16 cellular contexts compared by ENCODE assay signal in genomic region chr11:19766206-19766605, GRCh38. TPM values are rescaled to one million over a fixed set of nuclear protein-coding genes. Genes with fewer than 3 reads are reported as not detected.
DNase-seq lines count a peak whose midpoint lies in the region; ATAC-seq and TF ChIP-seq lines count a peak whose summit lies in the region.
"Had no signal": no experiment of that assay in that cellular context is flagged by ENCODE, and none has a peak within 500 bp of the region (broad histone marks: within the 10 kb centered on the region; RNA-seq: fewer than 3 reads in every experiment).

No MANE protein-coding gene starts in this region.

- no peaks in the 10 kb centered on the region for H3K9me3 ChIP-seq in heart right ventricle
- no peaks in the 10 kb centered on the region for H3K9me3 ChIP-seq in sigmoid colon
- H3K9me3 ChIP-seq: SJCRH30 had no signal

- peak; percentile 32 for ATAC-seq in Right ventricle myocardium superior (ENCODE audit: poor library complexity)
- peak in 7 of 8 donors; percentile 15 to 73 (median 32) for ATAC-seq in heart right ventricle
- no peak for ATAC-seq in GM18867 (IDR thresholded peaks at IDR 0.05; ENCODE audit: unreplicated experiment)
- ATAC-seq: activated CD4-positive, alpha-beta T cell treated with anti-CD3 and anti-CD28 coated beads for 36 hours had no signal

- H3K36me3 ChIP-seq in heart right ventricle = no peaks in the 10 kb centered on the region
- no peaks in the 10 kb centered on the region for H3K36me3 ChIP-seq in sigmoid colon
- H3K36me3 ChIP-seq: SJCRH30 had no signal

- intact Hi-C loops in Right ventricle myocardium superior (cut with DNase I) = no loop called here
- intact Hi-C loops in cardiac septum (cut with DNase I) = no loop called here
- intact Hi-C loops in heart right ventricle (cut with DNase I) = no loop called here
- intact Hi-C loops in sigmoid colon (cut with DNase I) = no loop called here

- no peak overlapping the region for H3K27ac ChIP-seq in heart right ventricle
- peak overlapping the region in 3 of 4 donors; percentile 38 to 51 (median 45) for H3K27ac ChIP-seq in sigmoid colon
- H3K27ac ChIP-seq: SJCRH30 had no signal

- TF ChIP-seq CTCF in astrocyte of the spinal cord (IDR thresholded peaks at IDR 0.05; ENCODE audit: low read depth, low read length) (no peak), heart right ventricle (IDR thresholded peaks at IDR 0.05) (no peak), sigmoid colon (IDR thresholded peaks at IDR 0.05) (no peak)

- no peak for TF ChIP-seq POLR2A in sigmoid colon (IDR thresholded peaks at IDR 0.05)

- WGBS in heart right ventricle, 2 donors = 40 to 61% methylated on average over 3 of the region's 3 CpGs
- WGBS in sigmoid colon, 2 donors = 91 to 98% methylated on average over 3 of the region's 3 CpGs

- no peak overlapping the region for H3K4me3 ChIP-seq in astrocyte of the spinal cord (ENCODE audit: low read depth, low read length)
- H3K4me3 ChIP-seq in heart right ventricle = no peak overlapping the region
- no peak overlapping the region for H3K4me3 ChIP-seq in sigmoid colon
- H3K4me3 ChIP-seq: SJCRH30 had no signal

- TF ChIP-seq EP300 in sigmoid colon (IDR thresholded peaks at IDR 0.05) = no peak

- in situ Hi-C loops in astrocyte of the spinal cord (cut with HindIII; ENCODE audit: low sequenced_read_pairs) = no loop called here

- no peak for DNase-seq in Right ventricle myocardium superior
- DNase-seq in cardiac septum (ENCODE audit: low spot score) = no peak
- peak; percentile 32 for DNase-seq in astrocyte of the spinal cord (ENCODE audit: low read depth, low spot score)
- DNase-seq in heart right ventricle = no peak
- no peak for DNase-seq in sigmoid colon
- DNase-seq in A172 (ENCODE audit: low spot score) = no peak
- DNase-seq in mesenteric fat pad (ENCODE audit: low spot score) = no peak
- DNase-seq: activated CD4-positive, alpha-beta T cell treated with anti-CD3 and anti-CD28 coated beads for 36 hours; activated CD8-positive, alpha-beta memory T cell treated with anti-CD3 and anti-CD28 coated beads, Interleukin-2, amount 50 U/mL, for 48 hours; activated naive CD4-positive, alpha-beta T cell treated with anti-CD3 and anti-CD28 coated beads, Interleukin-2, amount 10 ng/mL, durations not matched to agents 7 days and 5 days; CD4-positive, alpha-beta T cell; DMS79; effector CD4-positive, alpha-beta T cell; NCI-H510A treated with DMSO at 0.1 percent for 48 hours; SJCRH30 had no signal

- no peaks in the 10 kb centered on the region for H3K27me3 ChIP-seq in heart right ventricle
- no peaks in the 10 kb centered on the region for H3K27me3 ChIP-seq in sigmoid colon
- H3K27me3 ChIP-seq: SJCRH30 had no signal

- H3K4me1 ChIP-seq in heart right ventricle (peaks cover 6 to 71% (median 30%) of the 10 kb centered on the region in 9 donors), sigmoid colon (peaks cover 0 to 74% (median 61%) of the 10 kb centered on the region in 4 donors)

RNA-seq across cellular contexts. Expression of gene NAV2, which starts 53.6 kb away (rescaled TPM):
- total RNA-seq in Right ventricle myocardium superior = 10.5 TPM
- 50.8 TPM for total RNA-seq in cardiac septum
- 10 to 100 TPM; 11.3 to 34.7 (median 23.7) TPM for total RNA-seq in heart right ventricle
- polyA plus RNA-seq in heart right ventricle = 1 to 10 TPM; 6.9 to 9.1 TPM
- 10 to 100 TPM; 22.1 to 62.6 (median 38.2) TPM for total RNA-seq in sigmoid colon
- polyA plus RNA-seq in sigmoid colon = 1 to 10 TPM; 1.2 to 9.6 (median 2.3) TPM
- total RNA-seq in A172 (2014; rRNA removed; shearing (Covaris generic)) = 2.6 and 8.8 TPM in 2 replicates
- 13.7 TPM for total RNA-seq in mesenteric fat pad

Comparison
In these comparisons a context has a peak if more than half of its experiments do, and no peak if none do; other contexts are left out.
1. H3K27ac ChIP-seq: peak in sigmoid colon (3 of 4); none in heart right ventricle (0 of 10).